In genomic region chr12:116880817-116881324, GRCh38 we compare ENCODE assay signal across 8 cellular contexts. TPM values are rescaled to one million over a fixed set of nuclear protein-coding genes. Genes with fewer than 3 reads are reported as not detected.
DNase-seq lines count a peak whose midpoint lies in the region; ATAC-seq, FAIRE-seq and TF ChIP-seq lines count a peak whose summit lies in the region.

No MANE protein-coding gene starts in this region.

- peak; percentile 72 for ATAC-seq in GM18505 (IDR thresholded peaks at IDR 0.05; ENCODE audit: unreplicated experiment)
- ATAC-seq in right lobe of liver, result peak; percentile 43 to 70 (median 53)

- DNase-seq in AG08395 (ENCODE audit: low spot score) (peak; percentile 39), HTR-8/SVneo (ENCODE audit: insufficient read length, low spot score) (no peak), bronchial epithelial cell (ENCODE audit: low read depth) (no peak), right lobe of liver (no peak)
- DNase-seq in effector CD8-positive, alpha-beta T cell (lab: John Stamatoyannopoulos, UW), result no peak

- TF ChIP-seq CTCF in bronchial epithelial cell (IDR thresholded peaks at IDR 0.05; ENCODE audit: insufficient read depth, low read length, severe bottlenecking), result no peak
- no peak for TF ChIP-seq CTCF in right lobe of liver (IDR thresholded peaks at IDR 0.05)

- FAIRE-seq in HTR-8/SVneo (lab: Jason Lieb, UNC) (peak; percentile 80), bronchial epithelial cell (lab: Jason Lieb, UNC) (no peak)

- H3K36me3 ChIP-seq in bronchial epithelial cell (ENCODE audit: control insufficient read depth, insufficient read depth, low read length) (no peaks in the 10 kb centered on the region), right lobe of liver (no peaks in the 10 kb centered on the region), thymus (ENCODE audit: control insufficient read depth, insufficient read depth) (no peaks in the 10 kb centered on the region)

- H3K4me1 ChIP-seq in right lobe of liver (peaks cover 0 to 8% (median 0%) of the 10 kb centered on the region in 4 donors), thymus (ENCODE audit: control insufficient read depth, insufficient read depth, low read length) (peaks cover 22% of the 10 kb centered on the region)

- H3K27me3 ChIP-seq in bronchial epithelial cell (ENCODE audit: control insufficient read depth, insufficient read depth, low read length), result peaks cover 21% of the 10 kb centered on the region
- peaks cover 0 to 31% of the 10 kb centered on the region in 2 donors for H3K27me3 ChIP-seq in right lobe of liver
- H3K27me3 ChIP-seq in thymus (ENCODE audit: control insufficient read depth, insufficient read depth), result peaks cover 31% of the 10 kb centered on the region

- no CpG with 5 or more reads among the region's 65 CpGs for WGBS in right lobe of liver (ENCODE audit: insufficient coverage, low coverage, low lambda C conversion rate, missing lambda C conversion rate)
- WGBS in thymus, result under 1% methylated on average over 65 of the region's 65 CpGs

- H3K9me3 ChIP-seq in right lobe of liver, result no peaks in the 10 kb centered on the region
- H3K9me3 ChIP-seq in thymus (ENCODE audit: control insufficient read depth), result no peaks in the 10 kb centered on the region

- H3K27ac ChIP-seq in right lobe of liver (no peak overlapping the region), thymus (ENCODE audit: low read depth) (no peak overlapping the region)

- intact Hi-C loops in right lobe of liver (cut with DNase I), result no loop called here

- H3K4me3 ChIP-seq in bronchial epithelial cell (ENCODE audit: low read depth, low read length) (peak overlapping the region; percentile 6), right lobe of liver (no peak overlapping the region), thymus (ENCODE audit: low read length) (peak overlapping the region; percentile 58)

- TF ChIP-seq POLR2A in GM18505 (IDR thresholded peaks at IDR 0.05; ENCODE audit: borderline replicate concordance, extremely low read depth, insufficient read depth, insufficient read length), result no peak
- peak; percentile 49; the same call in 1 of the 2 replicates for TF ChIP-seq POLR2A in Raji (IDR thresholded peaks at IDR 0.05; ENCODE audit: insufficient read depth, low read depth, low read length)
- TF ChIP-seq POLR2A in right lobe of liver (IDR thresholded peaks at IDR 0.05), result no peak

RNA-seq across cellular contexts. Expression of gene HRK, which starts 0.4 kb away (rescaled TPM):
- total RNA-seq in bronchial epithelial cell (not detected in 2 replicates), right lobe of liver (not detected)
- polyA plus RNA-seq in thymus, result 1.9 TPM

RNA-seq across cellular contexts. Expression of gene FBXW8, which starts 29.9 kb away (rescaled TPM):
- total RNA-seq in bronchial epithelial cell (5.4 and 5.8 TPM in 2 replicates), right lobe of liver (1 to 10 TPM; 4.5 to 9.6 (median 6.3) TPM)
- 4.5 TPM for polyA plus RNA-seq in thymus

Comparison
In these comparisons a context has a peak if more than half of its experiments do, and no peak if none do; other contexts are left out.
1. H3K4me3 ChIP-seq: peak in bronchial epithelial cell (single experiment) and thymus (single experiment); none in right lobe of liver (0 of 3).